Comparison of ENCODE assay signal across 9 cellular contexts in genomic region chr10:63798599-63799498, GRCh38.
A peak's percentile ranks its signal among the peaks of the same experiment; 100 is the strongest.
DNase-seq lines count a peak whose midpoint lies in the region; ATAC-seq and TF ChIP-seq lines count a peak whose summit lies in the region.
"Had no signal": no experiment of that assay in that cellular context is flagged by ENCODE, and none has a peak within 500 bp of the region (broad histone marks: within the 10 kb centered on the region; RNA-seq: fewer than 3 reads in every experiment).

No MANE protein-coding gene starts in this region.

- H3K27ac Mint-ChIP-seq in activated naive CD4-positive, alpha-beta T cell treated with anti-CD3 and anti-CD28 coated beads, Interleukin-2, amount 50 U/mL, for 72 hours = no peak overlapping the region

- TF ChIP-seq POLR2A in sigmoid colon (IDR thresholded peaks at IDR 0.05) = no peak

- H3K4me1 ChIP-seq in left ventricle myocardium inferior = peaks cover 29% of the 10 kb centered on the region
- peaks cover 0 to 10% (median 0%) of the 10 kb centered on the region in 4 donors for H3K4me1 ChIP-seq in sigmoid colon

- peak overlapping the region; percentile 27 for H3K4me3 ChIP-seq in left ventricle myocardium inferior
- H3K4me3 ChIP-seq in sigmoid colon = no peak overlapping the region

- no peaks in the 10 kb centered on the region for H3K9me3 ChIP-seq in left ventricle myocardium inferior (replicated peaks)
- no peaks in the 10 kb centered on the region for H3K9me3 ChIP-seq in sigmoid colon

- H3K9me3 Mint-ChIP-seq in activated naive CD4-positive, alpha-beta T cell treated with anti-CD3 and anti-CD28 coated beads, Interleukin-2, amount 50 U/mL, for 72 hours = no peaks in the 10 kb centered on the region

- no peaks in the 10 kb centered on the region for H3K36me3 Mint-ChIP-seq in activated naive CD4-positive, alpha-beta T cell treated with anti-CD3 and anti-CD28 coated beads, Interleukin-2, amount 50 U/mL, for 72 hours

- intact Hi-C loops in left ventricle myocardium inferior (cut with micrococcal nuclease) = no loop called here
- intact Hi-C loops in sigmoid colon (cut with DNase I) = no loop called here

- DNase-seq in GM04504 (ENCODE audit: low read depth) = peak; percentile 72
- DNase-seq in amniotic epithelial cell (ENCODE audit: low read depth) = peak; percentile 77
- DNase-seq in left ventricle myocardium inferior = peak; percentile 68
- DNase-seq in sigmoid colon = peak; percentile 82
- no peak for DNase-seq in AML-193 (lab: John Stamatoyannopoulos, UW)
- no peak for DNase-seq in activated naive CD4-positive, alpha-beta T cell treated with anti-CD3 and anti-CD28 coated beads, Interleukin-2, amount 50 U/mL, for 72 hours (ENCODE audit: low spot score in 2 of 2)
- DNase-seq: NCI-H2029 had no signal

- H3K36me3 ChIP-seq in left ventricle myocardium inferior (no peaks in the 10 kb centered on the region), sigmoid colon (no peaks in the 10 kb centered on the region)

- WGBS in sigmoid colon, 2 donors = 33 to 36% methylated on average over 9 of the region's 9 CpGs

- TF ChIP-seq EP300 in sigmoid colon (IDR thresholded peaks at IDR 0.05) = peak in 1 of 4 donors; percentile 23

- no peak for ATAC-seq in HG03039 (IDR thresholded peaks at IDR 0.05; ENCODE audit: unreplicated experiment)
- ATAC-seq in GM21360 (IDR thresholded peaks at IDR 0.05; ENCODE audit: unreplicated experiment) = no peak
- ATAC-seq in activated naive CD4-positive, alpha-beta T cell treated with anti-CD3 and anti-CD28 coated beads, Interleukin-2, amount 50 U/mL, for 72 hours = no peak

- peak; percentile 9 for TF ChIP-seq CTCF in left ventricle myocardium inferior (IDR thresholded peaks at IDR 0.05; ENCODE audit: borderline replicate concordance)
- no peak for TF ChIP-seq CTCF in sigmoid colon (IDR thresholded peaks at IDR 0.05)

- peak overlapping the region; percentile 73 for H3K27ac ChIP-seq in left ventricle myocardium inferior (replicated peaks)
- peak overlapping the region in 3 of 4 donors; percentile 41 to 52 (median 44) for H3K27ac ChIP-seq in sigmoid colon

- H3K27me3 ChIP-seq in left ventricle myocardium inferior (ENCODE audit: low read depth) (no peaks in the 10 kb centered on the region), sigmoid colon (no peaks in the 10 kb centered on the region)

Comparison
In these comparisons a context has a peak if more than half of its experiments do, and no peak if none do; other contexts are left out.
1. DNase-seq: peak in GM04504 (single experiment), amniotic epithelial cell (single experiment), left ventricle myocardium inferior (single experiment) and sigmoid colon (single experiment); none in AML-193 (0 of 2) and activated naive CD4-positive, alpha-beta T cell treated with anti-CD3 and anti-CD28 coated beads, Interleukin-2, amount 50 U/mL, for 72 hours (0 of 2).